In the genomic region with DNA sequence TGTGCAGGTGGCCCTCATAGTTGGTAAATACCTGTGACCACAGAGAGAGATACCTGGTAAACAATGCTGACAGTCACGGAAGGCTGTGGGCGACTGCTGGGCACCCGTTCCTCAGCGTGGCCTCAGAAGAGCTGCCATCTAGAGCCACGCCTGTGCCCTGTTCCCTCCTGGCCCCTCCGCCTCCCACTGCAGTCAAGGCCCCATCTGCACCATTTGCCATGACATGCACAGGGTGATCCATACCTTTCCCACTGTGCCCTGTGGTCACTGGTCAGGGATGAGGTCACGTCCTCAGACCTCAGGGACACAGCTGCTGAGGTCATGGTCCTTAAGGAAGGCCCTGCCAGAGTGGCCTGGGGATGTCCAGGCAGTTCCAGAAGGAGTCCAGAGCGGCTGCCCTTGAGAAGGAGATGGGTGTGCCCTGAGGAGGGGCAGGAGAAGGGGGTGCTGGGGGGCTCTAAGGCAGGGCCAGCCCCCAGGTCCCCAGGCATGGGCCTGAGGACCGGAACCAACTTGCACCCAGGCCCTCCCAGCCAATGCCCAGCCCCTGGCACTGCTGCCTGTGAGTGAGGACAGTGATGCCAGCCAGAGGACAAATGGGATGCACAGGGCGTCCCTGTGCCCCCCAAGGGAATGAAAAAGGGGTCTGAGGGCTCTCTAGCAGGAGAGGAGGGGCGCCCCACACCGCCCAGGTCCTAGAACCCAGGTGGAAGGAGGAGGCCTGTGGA, we compare ENCODE assay signal across 1 cellular context.
TF ChIP-seq lines count a peak whose summit lies in the region.

No MANE protein-coding gene starts in this region.

TF ChIP-seq in K562, 482 proteins besides CTCF, POLR2A, EP300 and RAD21:
- TF ChIP-seq, protein P1, sequence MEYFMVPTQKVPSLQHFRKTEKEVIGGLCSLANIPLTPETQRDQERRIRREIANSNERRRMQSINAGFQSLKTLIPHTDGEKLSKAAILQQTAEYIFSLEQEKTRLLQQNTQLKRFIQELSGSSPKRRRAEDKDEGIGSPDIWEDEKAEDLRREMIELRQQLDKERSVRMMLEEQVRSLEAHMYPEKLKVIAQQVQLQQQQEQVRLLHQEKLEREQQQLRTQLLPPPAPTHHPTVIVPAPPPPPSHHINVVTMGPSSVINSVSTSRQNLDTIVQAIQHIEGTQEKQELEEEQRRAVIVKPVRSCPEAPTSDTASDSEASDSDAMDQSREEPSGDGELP (CRISPR knock-in tag; IDR thresholded peaks at IDR 0.05; ENCODE audit: borderline replicate concordance): 0 out of 2 replicates have a peak, but pooled peaks have one; percentile 2
- TF ChIP-seq FOXM1 (IDR thresholded peaks at IDR 0.05; ENCODE audit: low read depth) (no peak), FOXM1 (CRISPR knock-in tag; IDR thresholded peaks at IDR 0.05; ENCODE audit: low read depth) (0 out of 2 replicates have a peak, but pooled peaks have one; percentile 51), NR3C1 (CRISPR knock-in tag; IDR thresholded peaks at IDR 0.05) (no peak), MCM3 (IDR thresholded peaks at IDR 0.05) (no peak), GABPB2 (CRISPR knock-in tag; conservative IDR thresholded peaks at IDR 0.05) (no peak), MCM5 (IDR thresholded peaks at IDR 0.05; ENCODE audit: low read depth) (no peak), KHSRP (IDR thresholded peaks at IDR 0.05) (no peak), ZNF184 (CRISPR knock-in tag; IDR thresholded peaks at IDR 0.05) (no peak), IRF2 (CRISPR knock-in tag; IDR thresholded peaks at IDR 0.05) (no peak)
- TF ChIP-seq, protein P2, sequence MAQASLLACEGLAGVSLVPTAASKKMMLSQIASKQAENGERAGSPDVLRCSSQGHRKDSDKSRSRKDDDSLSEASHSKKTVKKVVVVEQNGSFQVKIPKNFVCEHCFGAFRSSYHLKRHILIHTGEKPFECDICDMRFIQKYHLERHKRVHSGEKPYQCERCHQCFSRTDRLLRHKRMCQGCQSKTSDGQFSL (CRISPR knock-in tag; IDR thresholded peaks at IDR 0.05): 0 out of 2 replicates have a peak, but pooled peaks have one; percentile 4
- TF ChIP-seq, protein P2 (tag; IDR thresholded peaks at IDR 0.05): no peak
